Comparison of ENCODE assay signal across 1 cellular context in the genomic region with DNA sequence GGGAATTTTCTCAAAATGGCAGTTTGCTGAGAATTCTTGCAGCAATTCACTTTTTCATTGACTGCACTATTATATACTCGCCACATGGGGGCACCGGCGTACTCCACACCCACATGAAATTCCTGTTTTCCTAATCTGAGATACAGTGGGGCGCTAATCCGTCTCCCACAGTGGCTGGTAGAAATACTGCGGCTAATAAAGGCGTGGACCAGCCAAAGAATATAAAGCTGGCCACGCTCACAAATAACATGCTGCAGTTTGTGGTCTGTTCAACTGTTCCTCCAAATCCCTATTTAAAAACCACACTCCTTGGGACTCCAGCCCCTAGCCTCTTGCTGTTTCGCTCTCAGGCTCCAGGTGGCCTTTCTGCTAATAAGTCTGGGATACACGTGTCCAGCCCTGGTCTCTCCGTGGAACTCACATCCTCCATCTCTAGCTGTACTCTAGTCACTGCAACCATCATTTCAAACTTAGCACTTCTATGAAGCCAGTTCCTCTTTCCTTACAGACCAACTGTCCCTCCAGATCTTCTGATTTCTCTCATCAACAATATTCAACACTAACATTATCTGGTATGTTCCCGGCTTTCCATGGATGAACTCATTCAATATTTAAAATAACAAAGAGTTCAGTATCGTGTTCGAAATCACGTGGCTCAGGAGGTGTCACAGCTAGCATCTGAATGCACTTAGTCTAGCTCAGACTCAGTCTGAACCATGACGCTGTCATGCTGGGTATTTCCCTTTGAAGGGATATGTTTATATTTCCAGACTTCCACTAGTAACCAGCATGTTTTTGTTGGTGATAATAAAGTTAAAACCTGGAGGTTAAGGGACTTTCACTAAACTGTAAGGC.
TF ChIP-seq lines count a peak whose summit lies in the region.

No MANE protein-coding gene starts in this region.

TF ChIP-seq in K562, 482 proteins besides CTCF, POLR2A, EP300 and RAD21 (continued from another document and continues in another):
- TF ChIP-seq SAFB2 (IDR thresholded peaks at IDR 0.05; ENCODE audit: borderline replicate concordance, low read depth, low read length, severe bottlenecking): no peak
- no peak for TF ChIP-seq MCM7 (IDR thresholded peaks at IDR 0.05)
- TF ChIP-seq XRCC4 (IDR thresholded peaks at IDR 0.05; ENCODE audit: extremely low read depth, insufficient read depth, insufficient read length): no peak
- TF ChIP-seq RBM17 (IDR thresholded peaks at IDR 0.05; ENCODE audit: borderline replicate concordance, low read depth, low read length): no peak
- TF ChIP-seq ZC3H4 (CRISPR knock-in tag; IDR thresholded peaks at IDR 0.05; ENCODE audit: borderline replicate concordance): no peak
- TF ChIP-seq ZNF707 (CRISPR knock-in tag; conservative IDR thresholded peaks at IDR 0.05): no peak
- TF ChIP-seq MAZ (CRISPR knock-in tag; conservative IDR thresholded peaks at IDR 0.05 in 1 of 2, IDR thresholded peaks at IDR 0.05 in 1 of 2): 0 out of 4 replicates have a peak, but pooled peaks of 1 of the 2 experiments have one; percentile 30
- TF ChIP-seq, protein P1, sequence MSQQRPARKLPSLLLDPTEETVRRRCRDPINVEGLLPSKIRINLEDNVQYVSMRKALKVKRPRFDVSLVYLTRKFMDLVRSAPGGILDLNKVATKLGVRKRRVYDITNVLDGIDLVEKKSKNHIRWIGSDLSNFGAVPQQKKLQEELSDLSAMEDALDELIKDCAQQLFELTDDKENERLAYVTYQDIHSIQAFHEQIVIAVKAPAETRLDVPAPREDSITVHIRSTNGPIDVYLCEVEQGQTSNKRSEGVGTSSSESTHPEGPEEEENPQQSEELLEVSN (IDR thresholded peaks at IDR 0.05; ENCODE audit: borderline replicate concordance in 1 of 2, extremely low read depth in 1 of 2, insufficient read depth in 1 of 2, insufficient read length in 1 of 2, low read depth in 1 of 2, low read length in 1 of 2, poor library complexity in 1 of 2, severe bottlenecking in 1 of 2): no peak
- TF ChIP-seq PCBP1 (IDR thresholded peaks at IDR 0.05; ENCODE audit: low read depth, low read length, poor library complexity, severe bottlenecking): no peak
- TF ChIP-seq, protein P2, sequence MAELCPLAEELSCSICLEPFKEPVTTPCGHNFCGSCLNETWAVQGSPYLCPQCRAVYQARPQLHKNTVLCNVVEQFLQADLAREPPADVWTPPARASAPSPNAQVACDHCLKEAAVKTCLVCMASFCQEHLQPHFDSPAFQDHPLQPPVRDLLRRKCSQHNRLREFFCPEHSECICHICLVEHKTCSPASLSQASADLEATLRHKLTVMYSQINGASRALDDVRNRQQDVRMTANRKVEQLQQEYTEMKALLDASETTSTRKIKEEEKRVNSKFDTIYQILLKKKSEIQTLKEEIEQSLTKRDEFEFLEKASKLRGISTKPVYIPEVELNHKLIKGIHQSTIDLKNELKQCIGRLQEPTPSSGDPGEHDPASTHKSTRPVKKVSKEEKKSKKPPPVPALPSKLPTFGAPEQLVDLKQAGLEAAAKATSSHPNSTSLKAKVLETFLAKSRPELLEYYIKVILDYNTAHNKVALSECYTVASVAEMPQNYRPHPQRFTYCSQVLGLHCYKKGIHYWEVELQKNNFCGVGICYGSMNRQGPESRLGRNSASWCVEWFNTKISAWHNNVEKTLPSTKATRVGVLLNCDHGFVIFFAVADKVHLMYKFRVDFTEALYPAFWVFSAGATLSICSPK (IDR thresholded peaks at IDR 0.05; ENCODE audit: borderline replicate concordance): no peak
- TF ChIP-seq PHF21A (IDR thresholded peaks at IDR 0.05; ENCODE audit: borderline replicate concordance, low read depth): no peak
- TF ChIP-seq FIP1L1 (IDR thresholded peaks at IDR 0.05; ENCODE audit: low read depth, low read length, poor library complexity, severe bottlenecking): no peak
- no peak for TF ChIP-seq HNRNPL (IDR thresholded peaks at IDR 0.05; ENCODE audit: low read depth, low read length)
- TF ChIP-seq, protein P3, sequence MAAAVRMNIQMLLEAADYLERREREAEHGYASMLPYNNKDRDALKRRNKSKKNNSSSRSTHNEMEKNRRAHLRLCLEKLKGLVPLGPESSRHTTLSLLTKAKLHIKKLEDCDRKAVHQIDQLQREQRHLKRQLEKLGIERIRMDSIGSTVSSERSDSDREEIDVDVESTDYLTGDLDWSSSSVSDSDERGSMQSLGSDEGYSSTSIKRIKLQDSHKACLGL (CRISPR knock-in tag; IDR thresholded peaks at IDR 0.05; ENCODE audit: borderline replicate concordance, poor library complexity, severe bottlenecking): no peak
- no peak for TF ChIP-seq FOXK1 (CRISPR knock-in tag; IDR thresholded peaks at IDR 0.05; ENCODE audit: borderline replicate concordance)
- no peak for TF ChIP-seq C11orf30 (IDR thresholded peaks at IDR 0.05; ENCODE audit: low read depth)
- TF ChIP-seq HMGN3 (IDR thresholded peaks at IDR 0.05; ENCODE audit: borderline replicate concordance, extremely low read depth, insufficient read length, low read depth, low read length): no peak
- TF ChIP-seq, protein P4, sequence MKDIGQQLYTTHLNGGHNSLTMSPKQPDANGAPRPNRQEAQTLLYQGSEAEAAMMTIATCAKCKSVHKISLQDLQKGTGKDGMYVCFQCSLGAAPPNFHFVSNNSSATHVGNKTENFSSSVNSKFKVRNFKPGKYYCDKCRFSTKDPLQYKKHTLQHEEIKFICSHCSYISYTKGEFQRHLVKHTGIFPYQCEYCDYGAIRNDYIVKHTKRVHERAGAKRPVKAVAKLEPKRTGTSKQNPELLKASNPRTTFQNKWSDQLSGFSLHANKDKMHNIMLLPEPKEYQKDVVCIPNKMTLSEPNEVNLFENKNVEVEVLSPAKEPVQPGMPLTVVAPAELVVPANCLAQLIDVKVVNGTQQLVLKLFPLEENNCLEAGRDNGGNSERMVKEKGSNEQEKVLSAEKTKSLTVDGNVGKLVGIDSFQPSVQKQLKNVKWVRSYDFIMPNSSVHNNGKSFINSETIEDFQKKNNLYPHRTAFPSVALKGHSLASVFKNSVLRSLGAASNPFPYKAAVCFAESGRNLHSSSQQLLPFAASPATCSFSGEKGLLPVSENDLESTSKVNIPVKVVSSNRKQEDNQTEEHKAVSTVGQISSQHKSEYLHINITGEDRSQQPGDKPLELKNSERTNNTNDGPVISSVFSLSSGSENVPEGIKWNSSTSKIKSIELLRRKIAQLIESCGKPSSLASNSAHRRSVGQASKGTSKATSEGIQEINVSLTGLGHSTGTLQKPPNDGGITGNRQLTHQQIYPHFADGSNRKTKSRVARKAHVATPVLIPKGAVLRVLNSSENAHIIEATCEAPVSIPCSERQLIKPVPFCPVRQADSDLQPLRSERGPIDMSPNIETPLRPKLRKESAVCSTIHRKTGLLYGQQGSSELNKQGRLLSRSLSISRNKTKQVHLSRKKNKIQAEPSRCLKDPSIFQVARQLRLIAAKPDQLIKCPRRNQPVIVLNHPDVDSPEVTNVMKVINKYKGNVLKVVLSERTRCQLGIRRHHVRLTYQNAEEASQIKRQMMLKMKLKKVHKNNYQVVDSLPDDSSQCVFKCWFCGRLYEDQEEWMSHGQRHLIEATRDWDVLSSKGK (CRISPR knock-in tag; IDR thresholded peaks at IDR 0.05): no peak
- no peak for TF ChIP-seq RNF2 (IDR thresholded peaks at IDR 0.05)
- no peak for TF ChIP-seq NFRKB (IDR thresholded peaks at IDR 0.05; ENCODE audit: low read depth)
- TF ChIP-seq GATA2 (CRISPR knock-in tag; IDR thresholded peaks at IDR 0.05): no peak
- no peak for TF ChIP-seq CCAR2 (IDR thresholded peaks at IDR 0.05; ENCODE audit: low read depth, low read length)
- TF ChIP-seq XRCC3 (IDR thresholded peaks at IDR 0.05): no peak
- TF ChIP-seq SPI1 (IDR thresholded peaks at IDR 0.05; ENCODE audit: borderline replicate concordance, low read depth, low read length): peak; percentile 96
- TF ChIP-seq, protein P5, sequence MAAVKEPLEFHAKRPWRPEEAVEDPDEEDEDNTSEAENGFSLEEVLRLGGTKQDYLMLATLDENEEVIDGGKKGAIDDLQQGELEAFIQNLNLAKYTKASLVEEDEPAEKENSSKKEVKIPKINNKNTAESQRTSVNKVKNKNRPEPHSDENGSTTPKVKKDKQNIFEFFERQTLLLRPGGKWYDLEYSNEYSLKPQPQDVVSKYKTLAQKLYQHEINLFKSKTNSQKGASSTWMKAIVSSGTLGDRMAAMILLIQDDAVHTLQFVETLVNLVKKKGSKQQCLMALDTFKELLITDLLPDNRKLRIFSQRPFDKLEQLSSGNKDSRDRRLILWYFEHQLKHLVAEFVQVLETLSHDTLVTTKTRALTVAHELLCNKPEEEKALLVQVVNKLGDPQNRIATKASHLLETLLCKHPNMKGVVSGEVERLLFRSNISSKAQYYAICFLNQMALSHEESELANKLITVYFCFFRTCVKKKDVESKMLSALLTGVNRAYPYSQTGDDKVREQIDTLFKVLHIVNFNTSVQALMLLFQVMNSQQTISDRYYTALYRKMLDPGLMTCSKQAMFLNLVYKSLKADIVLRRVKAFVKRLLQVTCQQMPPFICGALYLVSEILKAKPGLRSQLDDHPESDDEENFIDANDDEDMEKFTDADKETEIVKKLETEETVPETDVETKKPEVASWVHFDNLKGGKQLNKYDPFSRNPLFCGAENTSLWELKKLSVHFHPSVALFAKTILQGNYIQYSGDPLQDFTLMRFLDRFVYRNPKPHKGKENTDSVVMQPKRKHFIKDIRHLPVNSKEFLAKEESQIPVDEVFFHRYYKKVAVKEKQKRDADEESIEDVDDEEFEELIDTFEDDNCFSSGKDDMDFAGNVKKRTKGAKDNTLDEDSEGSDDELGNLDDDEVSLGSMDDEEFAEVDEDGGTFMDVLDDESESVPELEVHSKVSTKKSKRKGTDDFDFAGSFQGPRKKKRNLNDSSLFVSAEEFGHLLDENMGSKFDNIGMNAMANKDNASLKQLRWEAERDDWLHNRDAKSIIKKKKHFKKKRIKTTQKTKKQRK (IDR thresholded peaks at IDR 0.05; ENCODE audit: borderline replicate concordance, low read depth, low read length): no peak
- TF ChIP-seq FOSL1 (tag; conservative IDR thresholded peaks at IDR 0.05): no peak
- TF ChIP-seq ZNF79 (CRISPR knock-in tag; IDR thresholded peaks at IDR 0.05; ENCODE audit: low read depth): no peak
- TF ChIP-seq HIVEP1 (CRISPR knock-in tag; IDR thresholded peaks at IDR 0.05): no peak
- TF ChIP-seq ZNF699 (CRISPR knock-in tag; IDR thresholded peaks at IDR 0.05; ENCODE audit: insufficient replicate concordance): no peak
- TF ChIP-seq EZH2 (IDR thresholded peaks at IDR 0.05; ENCODE audit: borderline replicate concordance, low read depth, low read length): no peak
- TF ChIP-seq, protein P6, sequence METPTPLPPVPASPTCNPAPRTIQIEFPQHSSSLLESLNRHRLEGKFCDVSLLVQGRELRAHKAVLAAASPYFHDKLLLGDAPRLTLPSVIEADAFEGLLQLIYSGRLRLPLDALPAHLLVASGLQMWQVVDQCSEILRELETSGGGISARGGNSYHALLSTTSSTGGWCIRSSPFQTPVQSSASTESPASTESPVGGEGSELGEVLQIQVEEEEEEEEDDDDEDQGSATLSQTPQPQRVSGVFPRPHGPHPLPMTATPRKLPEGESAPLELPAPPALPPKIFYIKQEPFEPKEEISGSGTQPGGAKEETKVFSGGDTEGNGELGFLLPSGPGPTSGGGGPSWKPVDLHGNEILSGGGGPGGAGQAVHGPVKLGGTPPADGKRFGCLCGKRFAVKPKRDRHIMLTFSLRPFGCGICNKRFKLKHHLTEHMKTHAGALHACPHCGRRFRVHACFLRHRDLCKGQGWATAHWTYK (CRISPR knock-in tag; IDR thresholded peaks at IDR 0.05): no peak
- TF ChIP-seq, protein P7, sequence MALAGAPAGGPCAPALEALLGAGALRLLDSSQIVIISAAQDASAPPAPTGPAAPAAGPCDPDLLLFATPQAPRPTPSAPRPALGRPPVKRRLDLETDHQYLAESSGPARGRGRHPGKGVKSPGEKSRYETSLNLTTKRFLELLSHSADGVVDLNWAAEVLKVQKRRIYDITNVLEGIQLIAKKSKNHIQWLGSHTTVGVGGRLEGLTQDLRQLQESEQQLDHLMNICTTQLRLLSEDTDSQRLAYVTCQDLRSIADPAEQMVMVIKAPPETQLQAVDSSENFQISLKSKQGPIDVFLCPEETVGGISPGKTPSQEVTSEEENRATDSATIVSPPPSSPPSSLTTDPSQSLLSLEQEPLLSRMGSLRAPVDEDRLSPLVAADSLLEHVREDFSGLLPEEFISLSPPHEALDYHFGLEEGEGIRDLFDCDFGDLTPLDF (CRISPR knock-in tag; IDR thresholded peaks at IDR 0.05): no peak
- TF ChIP-seq PTBP1 (IDR thresholded peaks at IDR 0.05; ENCODE audit: low read depth, low read length): no peak
- TF ChIP-seq SIX5 (IDR thresholded peaks at IDR 0.05; ENCODE audit: borderline replicate concordance in 1 of 2, insufficient read depth in 1 of 2, low read depth in 1 of 2, low read length in 2 of 2): no peak
- TF ChIP-seq PTRF (tag; IDR thresholded peaks at IDR 0.05): no peak
- TF ChIP-seq FOXA3 (CRISPR knock-in tag; conservative IDR thresholded peaks at IDR 0.05 in 1 of 2, IDR thresholded peaks at IDR 0.05 in 1 of 2): no peak
- TF ChIP-seq NFYB (IDR thresholded peaks at IDR 0.05; ENCODE audit: extremely low read depth, insufficient read length): no peak
- TF ChIP-seq, protein P8, sequence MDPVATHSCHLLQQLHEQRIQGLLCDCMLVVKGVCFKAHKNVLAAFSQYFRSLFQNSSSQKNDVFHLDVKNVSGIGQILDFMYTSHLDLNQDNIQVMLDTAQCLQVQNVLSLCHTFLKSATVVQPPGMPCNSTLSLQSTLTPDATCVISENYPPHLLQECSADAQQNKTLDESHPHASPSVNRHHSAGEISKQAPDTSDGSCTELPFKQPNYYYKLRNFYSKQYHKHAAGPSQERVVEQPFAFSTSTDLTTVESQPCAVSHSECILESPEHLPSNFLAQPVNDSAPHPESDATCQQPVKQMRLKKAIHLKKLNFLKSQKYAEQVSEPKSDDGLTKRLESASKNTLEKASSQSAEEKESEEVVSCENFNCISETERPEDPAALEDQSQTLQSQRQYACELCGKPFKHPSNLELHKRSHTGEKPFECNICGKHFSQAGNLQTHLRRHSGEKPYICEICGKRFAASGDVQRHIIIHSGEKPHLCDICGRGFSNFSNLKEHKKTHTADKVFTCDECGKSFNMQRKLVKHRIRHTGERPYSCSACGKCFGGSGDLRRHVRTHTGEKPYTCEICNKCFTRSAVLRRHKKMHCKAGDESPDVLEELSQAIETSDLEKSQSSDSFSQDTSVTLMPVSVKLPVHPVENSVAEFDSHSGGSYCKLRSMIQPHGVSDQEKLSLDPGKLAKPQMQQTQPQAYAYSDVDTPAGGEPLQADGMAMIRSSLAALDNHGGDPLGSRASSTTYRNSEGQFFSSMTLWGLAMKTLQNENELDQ (CRISPR knock-in tag; IDR thresholded peaks at IDR 0.05; ENCODE audit: borderline replicate concordance): no peak
- no peak for TF ChIP-seq CSDE1 (IDR thresholded peaks at IDR 0.05)
- TF ChIP-seq DIDO1 (tag; IDR thresholded peaks at IDR 0.05; ENCODE audit: low read depth): no peak
- no peak for TF ChIP-seq GTF2A2 (tag; IDR thresholded peaks at IDR 0.05)
- TF ChIP-seq CHCHD3 (CRISPR knock-in tag; IDR thresholded peaks at IDR 0.05): no peak
- TF ChIP-seq ZNF165 (CRISPR knock-in tag; IDR thresholded peaks at IDR 0.05; ENCODE audit: borderline replicate concordance): no peak
- TF ChIP-seq NCOA2 (IDR thresholded peaks at IDR 0.05; ENCODE audit: partially characterized antibody in 2 of 2): no peak
- TF ChIP-seq ZNF134 (CRISPR knock-in tag; conservative IDR thresholded peaks at IDR 0.05): 0 out of 2 replicates have a peak, but pooled peaks have one; percentile 22
- TF ChIP-seq ARID1B (IDR thresholded peaks at IDR 0.05): peak; percentile 42; the same call in 1 of the 2 replicates
- TF ChIP-seq GTF2E2 (tag; IDR thresholded peaks at IDR 0.05): no peak
- no peak for TF ChIP-seq CREB1 (IDR thresholded peaks at IDR 0.05)
- 0 out of 2 replicates have a peak, but pooled peaks have one; percentile 21 for TF ChIP-seq CREB1 (CRISPR knock-in tag; IDR thresholded peaks at IDR 0.05)
- TF ChIP-seq ZFP36 (IDR thresholded peaks at IDR 0.05; ENCODE audit: low read depth, low read length, partially characterized antibody): no peak
- no peak for TF ChIP-seq ETS2 (tag; IDR thresholded peaks at IDR 0.05; ENCODE audit: borderline replicate concordance, poor library complexity, severe bottlenecking)
